In genomic region chrX:119223784-119224183, GRCh38 we compare ENCODE assay signal across 1 cellular context.
TF ChIP-seq lines count a peak whose summit lies in the region.

No MANE protein-coding gene starts in this region.

TF ChIP-seq in liver, 16 proteins besides CTCF, POLR2A, EP300 and RAD21 (continued from another document):
- TF ChIP-seq, protein P1, sequence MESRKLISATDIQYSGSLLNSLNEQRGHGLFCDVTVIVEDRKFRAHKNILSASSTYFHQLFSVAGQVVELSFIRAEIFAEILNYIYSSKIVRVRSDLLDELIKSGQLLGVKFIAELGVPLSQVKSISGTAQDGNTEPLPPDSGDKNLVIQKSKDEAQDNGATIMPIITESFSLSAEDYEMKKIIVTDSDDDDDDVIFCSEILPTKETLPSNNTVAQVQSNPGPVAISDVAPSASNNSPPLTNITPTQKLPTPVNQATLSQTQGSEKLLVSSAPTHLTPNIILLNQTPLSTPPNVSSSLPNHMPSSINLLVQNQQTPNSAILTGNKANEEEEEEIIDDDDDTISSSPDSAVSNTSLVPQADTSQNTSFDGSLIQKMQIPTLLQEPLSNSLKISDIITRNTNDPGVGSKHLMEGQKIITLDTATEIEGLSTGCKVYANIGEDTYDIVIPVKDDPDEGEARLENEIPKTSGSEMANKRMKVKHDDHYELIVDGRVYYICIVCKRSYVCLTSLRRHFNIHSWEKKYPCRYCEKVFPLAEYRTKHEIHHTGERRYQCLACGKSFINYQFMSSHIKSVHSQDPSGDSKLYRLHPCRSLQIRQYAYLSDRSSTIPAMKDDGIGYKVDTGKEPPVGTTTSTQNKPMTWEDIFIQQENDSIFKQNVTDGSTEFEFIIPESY (IDR thresholded peaks at IDR 0.05), result no peak
- TF ChIP-seq SP1 (IDR thresholded peaks at IDR 0.05), result peak; percentile 52
- no peak for TF ChIP-seq FOXA2 (IDR thresholded peaks at IDR 0.05)
- TF ChIP-seq, protein P2, sequence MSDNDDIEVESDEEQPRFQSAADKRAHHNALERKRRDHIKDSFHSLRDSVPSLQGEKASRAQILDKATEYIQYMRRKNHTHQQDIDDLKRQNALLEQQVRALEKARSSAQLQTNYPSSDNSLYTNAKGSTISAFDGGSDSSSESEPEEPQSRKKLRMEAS (IDR thresholded peaks at IDR 0.05), result peak; percentile 12
- no peak for TF ChIP-seq GABPA (IDR thresholded peaks at IDR 0.05 in 1 of 2, conservative IDR thresholded peaks at IDR 0.05 in 1 of 2)
- TF ChIP-seq TAF1 (conservative IDR thresholded peaks at IDR 0.05), result no peak
